In genomic region chr2:24922556-24922955, GRCh38 we compare ENCODE assay signal across 23 cellular contexts.
"Had no signal": no experiment of that assay in that cellular context is flagged by ENCODE, and none has a peak within 500 bp of the region (broad histone marks: within the 10 kb centered on the region; RNA-seq: fewer than 3 reads in every experiment).

No MANE protein-coding gene starts in this region.

- DNase-seq: activated CD4-positive, alpha-beta memory T cell treated with anti-CD3 and anti-CD28 coated beads for 36 hours; activated CD4-positive, alpha-beta T cell treated with anti-CD3 and anti-CD28 coated beads, Interleukin-2, amount 10 ng/mL, durations not matched to agents 7 days and 5 days; activated CD4-positive, CD25-positive, alpha-beta regulatory T cell; activated CD8-positive, alpha-beta memory T cell treated with anti-CD3 and anti-CD28 coated beads for 24 hours; activated gamma-delta T cell treated with Interleukin-2 at 50 U/mL for 16 hours; activated naive CD4-positive, alpha-beta T cell treated with anti-CD3 and anti-CD28 coated beads, Interleukin-2, amount 50 U/mL, for 16 hours; activated T-cell treated with anti-CD3 and anti-CD28 coated beads, Interleukin-2, amount 50 U/mL, for 4 hours; caudate nucleus; MG63; MV-4-11; NCI-H1092 treated with DMSO at 0.1 percent for 48 hours; NCI-H1417 treated with DMSO at 0.1 percent for 48 hours; NCI-H1694 treated with DMSO at 0.1 percent for 48 hours; NCI-H2029 treated with DMSO at 0.1 percent for 48 hours; NCI-H345; NCI-H510A; NCI-H526 treated with DMSO at 0.1 percent for 48 hours; NCI-H82; SIG-M5; SK-N-SH; T-helper 1 cell had no signal

- H3K9me3 ChIP-seq: breast epithelium, MG63, SK-N-SH had no signal

- ATAC-seq: activated T-cell treated with anti-CD3 and anti-CD28 coated beads, Interleukin-2, amount 50 U/mL, for 4 hours had no signal

- H3K27ac Mint-ChIP-seq: activated CD4-positive, alpha-beta memory T cell treated with anti-CD3 and anti-CD28 coated beads for 36 hours; activated CD4-positive, alpha-beta T cell treated with anti-CD3 and anti-CD28 coated beads, Interleukin-2, amount 10 ng/mL, durations not matched to agents 7 days and 5 days had no signal

- H3K4me3 ChIP-seq: breast epithelium, MG63 had no signal

- H3K9me2 ChIP-seq: SK-N-SH had no signal

- H3K27ac ChIP-seq: VCaP had no signal

- H3K9me3 Mint-ChIP-seq: activated CD4-positive, alpha-beta memory T cell treated with anti-CD3 and anti-CD28 coated beads for 36 hours; activated CD4-positive, alpha-beta T cell treated with anti-CD3 and anti-CD28 coated beads, Interleukin-2, amount 10 ng/mL, durations not matched to agents 7 days and 5 days; activated T-cell treated with anti-CD3 and anti-CD28 coated beads, Interleukin-2, amount 50 U/mL, for 4 hours had no signal

- H3K27me3 ChIP-seq: breast epithelium, MG63 had no signal

- H3K9ac ChIP-seq: SK-N-SH had no signal

- H3K36me3 ChIP-seq: breast epithelium, MG63 had no signal

- H3K27me3 Mint-ChIP-seq: activated CD4-positive, alpha-beta memory T cell treated with anti-CD3 and anti-CD28 coated beads for 36 hours; activated CD4-positive, alpha-beta T cell treated with anti-CD3 and anti-CD28 coated beads, Interleukin-2, amount 10 ng/mL, durations not matched to agents 7 days and 5 days had no signal

- H3K4me2 ChIP-seq: SK-N-SH had no signal

- H3K4me3 Mint-ChIP-seq: activated CD4-positive, alpha-beta memory T cell treated with anti-CD3 and anti-CD28 coated beads for 36 hours; activated CD4-positive, alpha-beta T cell treated with anti-CD3 and anti-CD28 coated beads, Interleukin-2, amount 10 ng/mL, durations not matched to agents 7 days and 5 days; activated T-cell treated with anti-CD3 and anti-CD28 coated beads, Interleukin-2, amount 50 U/mL, for 4 hours had no signal
